In genomic region chr4:3417448-3417847, GRCh38 we compare ENCODE assay signal across 1 cellular context.
TF ChIP-seq lines count a peak whose summit lies in the region.

No MANE protein-coding gene starts in this region.

TF ChIP-seq in K562, 482 proteins besides CTCF, POLR2A, EP300 and RAD21 (continued from another document):
- TF ChIP-seq ZBTB33 (CRISPR knock-in tag; IDR thresholded peaks at IDR 0.05), result 0 out of 2 replicates have a peak, but pooled peaks have one; percentile 35
